ENCODE assay signal across 30 cellular contexts in the genomic region with DNA sequence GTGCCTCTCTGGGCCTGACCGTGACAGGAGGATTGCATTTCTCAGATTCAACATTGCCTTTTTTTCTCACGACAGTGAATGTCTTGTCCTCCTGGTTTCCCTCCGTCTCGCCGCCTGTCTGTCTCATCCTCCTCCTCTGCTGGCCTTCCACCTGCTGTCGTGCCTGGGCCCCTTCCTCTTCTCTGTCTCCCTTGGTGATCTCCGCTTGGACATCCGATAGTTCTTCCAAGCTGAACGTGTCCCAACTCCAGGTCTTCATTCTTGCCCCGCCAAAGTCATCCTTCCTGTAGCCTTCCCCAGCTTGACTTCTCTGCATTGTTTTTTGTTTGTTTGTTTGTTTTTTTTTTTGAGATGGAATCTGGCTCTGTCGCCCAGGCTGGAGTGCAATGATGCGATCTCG.
"Had no signal": no experiment of that assay in that cellular context is flagged by ENCODE, and none has a peak within 500 bp of the region (broad histone marks: within the 10 kb centered on the region; RNA-seq: fewer than 3 reads in every experiment).

No MANE protein-coding gene starts in this region.

- H3K27ac Mint-ChIP-seq: activated B cell treated with CpG ODN at 0.5 μM for 24 hours; activated CD8-positive, alpha-beta memory T cell treated with anti-CD3 and anti-CD28 coated beads, Interleukin-2, amount 10 ng/mL, durations not matched to agents 7 days and 5 days; activated CD8-positive, alpha-beta T cell treated with anti-CD3 and anti-CD28 coated beads, Interleukin-2, amount 10 ng/mL, durations not matched to agents 7 days and 5 days; activated naive CD4-positive, alpha-beta T cell treated with anti-CD3 and anti-CD28 coated beads, Interleukin-2, amount 50 U/mL, for 72 hours; activated T-cell treated with anti-CD3 and anti-CD28 coated beads, Interleukin-2, amount 50 U/mL, for 72 hours; brain; nephron; stimulated activated naive B cell treated with anti-CD40 and anti-IgM and Interleukin-4, amounts not matched to agents 10 μg/mL and 1 μg/mL and 100 μg/mL, for 72 hours had no signal

- H3K27ac ChIP-seq: cardiac muscle cell, heart left ventricle, left lung, lower lobe of right lung, neutrophil, ovary, prostate gland, sigmoid colon, suprapubic skin, tibial artery had no signal

- H3K9me3 Mint-ChIP-seq: activated B cell treated with CpG ODN at 0.5 μM for 24 hours; activated naive CD4-positive, alpha-beta T cell treated with anti-CD3 and anti-CD28 coated beads, Interleukin-2, amount 50 U/mL, for 72 hours; activated T-cell treated with anti-CD3 and anti-CD28 coated beads, Interleukin-2, amount 50 U/mL, for 72 hours; brain; nephron; stimulated activated naive B cell treated with anti-CD40 and anti-IgM and Interleukin-4, amounts not matched to agents 10 μg/mL and 1 μg/mL and 100 μg/mL, for 72 hours had no signal

- H3K4me3 ChIP-seq: cardiac muscle cell, heart left ventricle, left lung, lower lobe of right lung, ovary, prostate gland, sigmoid colon, suprapubic skin, tibial artery had no signal

- ATAC-seq: activated CD8-positive, alpha-beta memory T cell treated with anti-CD3 and anti-CD28 coated beads, Interleukin-2, amount 10 ng/mL, durations not matched to agents 7 days and 5 days; activated CD8-positive, alpha-beta T cell treated with anti-CD3 and anti-CD28 coated beads, Interleukin-2, amount 10 ng/mL, durations not matched to agents 7 days and 5 days; activated naive CD4-positive, alpha-beta T cell treated with anti-CD3 and anti-CD28 coated beads, Interleukin-2, amount 50 U/mL, for 72 hours; activated T-cell treated with anti-CD3 and anti-CD28 coated beads, Interleukin-2, amount 50 U/mL, for 72 hours; esophagus mucosa; heart left ventricle; left lung; lower lobe of right lung; stimulated activated naive B cell treated with anti-CD40 and anti-IgM and Interleukin-4, amounts not matched to agents 10 μg/mL and 1 μg/mL and 100 μg/mL, for 72 hours had no signal

- H3K4me1 ChIP-seq: left lung, lower lobe of right lung, prostate gland, sigmoid colon, suprapubic skin, tibial artery had no signal

- DNase-seq: activated B cell treated with CpG ODN at 0.5 μM for 24 hours; activated CD4-positive, alpha-beta T cell treated with anti-CD3 and anti-CD28 coated beads, Interleukin-2, amount 50 U/mL, for 1 hour; activated CD8-positive, alpha-beta memory T cell treated with anti-CD3 and anti-CD28 coated beads, Interleukin-2, amount 10 ng/mL, durations not matched to agents 7 days and 5 days; activated CD8-positive, alpha-beta T cell treated with anti-CD3 and anti-CD28 coated beads, Interleukin-2, amount 10 ng/mL, durations not matched to agents 7 days and 5 days; activated naive CD4-positive, alpha-beta T cell; activated T-cell treated with anti-CD3 and anti-CD28 coated beads, Interleukin-2, amount 50 U/mL, for 72 hours; aorta; cortex of kidney; foreskin fibroblast; heart left ventricle; hypothalamus; left lung; lower lobe of right lung; mesenchymal stem cell; ovary; retina; sigmoid colon; small intestine; stimulated activated CD4-positive, alpha-beta T cell treated with anti-CD3 and anti-CD28 coated beads, Interleukin-4, amount 100 ng/mL, for 24 hours; stimulated activated naive B cell treated with anti-CD40 and anti-IgM and Interleukin-4, amounts not matched to agents 10 μg/mL and 1 μg/mL and 100 μg/mL, for 72 hours; T-helper 2 cell; tibial artery had no signal

- H3K4me3 Mint-ChIP-seq: activated B cell treated with CpG ODN at 0.5 μM for 24 hours; activated CD8-positive, alpha-beta memory T cell treated with anti-CD3 and anti-CD28 coated beads, Interleukin-2, amount 10 ng/mL, durations not matched to agents 7 days and 5 days; activated CD8-positive, alpha-beta T cell treated with anti-CD3 and anti-CD28 coated beads, Interleukin-2, amount 10 ng/mL, durations not matched to agents 7 days and 5 days; activated T-cell treated with anti-CD3 and anti-CD28 coated beads, Interleukin-2, amount 50 U/mL, for 72 hours; brain; nephron; stimulated activated naive B cell treated with anti-CD40 and anti-IgM and Interleukin-4, amounts not matched to agents 10 μg/mL and 1 μg/mL and 100 μg/mL, for 72 hours had no signal

- H3K27me3 Mint-ChIP-seq: activated B cell treated with CpG ODN at 0.5 μM for 24 hours; activated CD8-positive, alpha-beta memory T cell treated with anti-CD3 and anti-CD28 coated beads, Interleukin-2, amount 10 ng/mL, durations not matched to agents 7 days and 5 days; stimulated activated naive B cell treated with anti-CD40 and anti-IgM and Interleukin-4, amounts not matched to agents 10 μg/mL and 1 μg/mL and 100 μg/mL, for 72 hours had no signal

- H3K27me3 ChIP-seq: cardiac muscle cell, heart left ventricle, neutrophil, ovary, sigmoid colon, suprapubic skin, tibial artery had no signal

- H3K36me3 ChIP-seq: cardiac muscle cell, heart left ventricle, left lung, lower lobe of right lung, ovary, prostate gland, sigmoid colon, suprapubic skin, tibial artery had no signal

- H3K9me3 ChIP-seq: heart left ventricle, left lung, lower lobe of right lung, neutrophil, ovary, prostate gland, sigmoid colon, suprapubic skin, tibial artery had no signal

- H3K36me3 Mint-ChIP-seq: activated CD8-positive, alpha-beta memory T cell treated with anti-CD3 and anti-CD28 coated beads, Interleukin-2, amount 10 ng/mL, durations not matched to agents 7 days and 5 days; activated naive CD4-positive, alpha-beta T cell treated with anti-CD3 and anti-CD28 coated beads, Interleukin-2, amount 50 U/mL, for 72 hours; brain; stimulated activated naive B cell treated with anti-CD40 and anti-IgM and Interleukin-4, amounts not matched to agents 10 μg/mL and 1 μg/mL and 100 μg/mL, for 72 hours had no signal

- H3K4me1 Mint-ChIP-seq: activated CD8-positive, alpha-beta memory T cell treated with anti-CD3 and anti-CD28 coated beads, Interleukin-2, amount 10 ng/mL, durations not matched to agents 7 days and 5 days; nephron had no signal
